ENCODE assay signal across 25 cellular contexts in the genomic region with DNA sequence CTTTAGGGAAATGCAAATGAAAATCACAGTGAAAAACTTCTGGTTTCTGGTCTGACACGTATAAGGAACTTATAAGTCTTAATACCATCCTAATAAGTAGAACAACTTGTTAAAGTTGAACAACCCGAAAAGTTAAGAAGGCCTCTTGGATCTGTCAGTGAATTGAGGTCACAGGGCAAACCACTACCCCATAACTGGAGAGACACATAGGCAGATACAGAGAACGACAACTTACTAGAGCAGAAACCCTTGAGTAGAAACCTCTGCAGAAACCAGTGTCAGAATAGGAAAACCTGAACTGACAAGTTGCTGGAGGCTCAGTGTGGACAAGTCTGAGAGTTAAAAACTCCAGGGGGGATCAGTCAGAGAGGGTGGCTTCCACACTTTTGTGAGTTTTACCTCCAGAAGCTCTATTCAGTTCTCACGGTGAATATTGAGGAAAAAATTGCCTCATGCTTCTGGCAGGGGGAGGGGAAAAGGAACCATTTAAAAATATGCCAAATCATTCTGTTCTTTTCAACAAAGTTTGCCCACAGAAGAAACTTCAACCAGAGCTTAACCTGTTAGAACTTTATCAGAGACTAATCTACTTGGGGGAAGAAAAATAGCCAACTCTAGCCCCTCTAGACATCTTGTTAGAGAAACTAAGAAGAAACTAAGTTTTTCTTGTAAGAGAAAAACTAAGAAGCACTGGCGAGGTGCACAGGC.
DNase-seq lines count a peak whose midpoint lies in the region; ATAC-seq, FAIRE-seq and TF ChIP-seq lines count a peak whose summit lies in the region.
"Had no signal": no experiment of that assay in that cellular context is flagged by ENCODE, and none has a peak within 500 bp of the region (broad histone marks: within the 10 kb centered on the region; RNA-seq: fewer than 3 reads in every experiment).

No MANE protein-coding gene starts in this region.

- no peak for TF ChIP-seq POLR2A in K562 (conservative IDR thresholded peaks at IDR 0.05)

- peak overlapping the region; percentile 21; the same call in 1 of the 2 replicates for H2AFZ ChIP-seq in DND-41 (ENCODE audit: low read depth, low read length)
- peak overlapping the region; percentile 66 for H2AFZ ChIP-seq in K562 (ENCODE audit: low read depth, low read length)

- peak overlapping the region; percentile 81 for H3K27ac ChIP-seq in DND-41 (ENCODE audit: low read length)
- no peak overlapping the region for H3K27ac ChIP-seq in HEK293 (ENCODE audit: extremely low read depth, low read depth, low read length)
- H3K27ac ChIP-seq in K562 (ENCODE audit: extremely low read depth, low read depth, low read length) = peak overlapping the region; percentile 37; the same call in 1 of the 3 replicates
- H3K27ac ChIP-seq: BLaER1 treated with 17β-estradiol and CSF1 and Interleukin-3, amounts not matched to agents 10 nM and 100 nM; HL-60 had no signal

- no peak overlapping the region for H3K4me3 ChIP-seq in DND-41 (ENCODE audit: low read depth in 1 of 2, low read length in 2 of 2)
- no peak overlapping the region for H3K4me3 ChIP-seq in HEK293 (ENCODE audit: low read depth, low read length)
- H3K4me3 ChIP-seq in K562 = no peak overlapping the region
- H3K4me3 ChIP-seq: BLaER1 treated with 17β-estradiol and CSF1 and Interleukin-3, amounts not matched to agents 10 nM and 100 nM; GM12878 had no signal

- TF ChIP-seq CTCF in DND-41 (IDR thresholded peaks at IDR 0.05; ENCODE audit: borderline replicate concordance, extremely low read depth, low read length, poor library complexity, severe bottlenecking) = no peak
- TF ChIP-seq CTCF in HEK293 (tag by site-specific recombination; IDR thresholded peaks at IDR 0.05) = no peak
- no peak for TF ChIP-seq CTCF in K562 (IDR thresholded peaks at IDR 0.05 in 2 of 3, conservative IDR thresholded peaks at IDR 0.05 in 1 of 3; ENCODE audit: insufficient read depth in 2 of 3, low read depth in 1 of 3, low read length in 3 of 3)

- H3K4me3 Mint-ChIP-seq in activated CD4-positive, alpha-beta memory T cell treated with anti-CD3 and anti-CD28 coated beads for 36 hours = no peak overlapping the region
- H3K4me3 Mint-ChIP-seq: CD8-positive, alpha-beta memory T cell; HFFc6; IgD-negative memory B cell had no signal

- H4K20me1 ChIP-seq in DND-41 (ENCODE audit: insufficient read depth, low read length) (no peaks in the 10 kb centered on the region), K562 (replicated peaks; ENCODE audit: control insufficient read depth, insufficient read depth, low read length) (no peaks in the 10 kb centered on the region)
- H4K20me1 ChIP-seq: BLaER1 treated with 17β-estradiol and CSF1 and Interleukin-3, amounts not matched to agents 10 nM and 100 nM had no signal

- TF ChIP-seq RAD21 in K562 (CRISPR knock-in tag; conservative IDR thresholded peaks at IDR 0.05 in 1 of 2, IDR thresholded peaks at IDR 0.05 in 1 of 2) = no peak

- POLR2A ChIA-PET in HEK293 (lab: Yijun Ruan, JAX) (no interaction called here), K562 (lab: Yijun Ruan, JAX) (interaction anchor here (0.6 kb wide), 1 partner anchor 229 kb away, joined by 3 read pairs; no protein-coding TSS in a partner anchor)
- POLR2A ChIA-PET in activated CD4-positive, alpha-beta memory T cell treated with anti-CD3 and anti-CD28 coated beads for 36 hours (lab: Charles Lee) = no interaction called here

- H3K4me2 ChIP-seq in DND-41 (ENCODE audit: insufficient read depth, low read length) (no peak overlapping the region), K562 (ENCODE audit: insufficient read depth, low read length) (no peak overlapping the region)

- H3K4me1 ChIP-seq in DND-41 (ENCODE audit: insufficient read depth, low read length) = peaks cover 76% of the 10 kb centered on the region
- H3K4me1 ChIP-seq in HEK293 (ENCODE audit: control insufficient read depth, insufficient read depth, low read length) = no peaks in the 10 kb centered on the region
- no peaks in the 10 kb centered on the region; a peak in 1 of 5 replicates for H3K4me1 ChIP-seq in K562 (replicated peaks in 1 of 2; ENCODE audit: control insufficient read depth in 2 of 2, insufficient read depth in 2 of 2, low read length in 2 of 2)

- H3K9me3 ChIP-seq in DND-41 (ENCODE audit: insufficient read depth, low read length, severe bottlenecking) (no peaks in the 10 kb centered on the region), HEK293 (ENCODE audit: control insufficient read depth, insufficient read depth, low read depth, low read length) (no peaks in the 10 kb centered on the region), K562 (replicated peaks; ENCODE audit: control insufficient read depth, insufficient read depth, low read depth, low read length) (no peaks in the 10 kb centered on the region)

- peak overlapping the region; percentile 7; the same call in 1 of the 2 replicates for H3K9ac ChIP-seq in DND-41 (ENCODE audit: low read depth, low read length)
- H3K9ac ChIP-seq in K562 (ENCODE audit: insufficient read depth in 1 of 2, low read depth in 2 of 2, low read length in 2 of 2) = no peak overlapping the region
- H3K9ac ChIP-seq: BLaER1 treated with 17β-estradiol and CSF1 and Interleukin-3, amounts not matched to agents 10 nM and 100 nM had no signal

- ATAC-seq in DND-41 (ENCODE audit: insufficient read depth, low read depth) (peak; percentile 50), K562 (peak; percentile 55; the same call in 2 of the 3 replicates), HG02852 (IDR thresholded peaks at IDR 0.05; ENCODE audit: unreplicated experiment) (no peak), GM19467 (IDR thresholded peaks at IDR 0.05; ENCODE audit: unreplicated experiment) (no peak)
- ATAC-seq: GM12878, Right ventricle myocardium inferior had no signal

- peaks cover 1% of the 10 kb centered on the region for H3K36me3 Mint-ChIP-seq in activated CD4-positive, alpha-beta memory T cell treated with anti-CD3 and anti-CD28 coated beads for 36 hours
- H3K36me3 Mint-ChIP-seq: CD8-positive, alpha-beta memory T cell; IgD-negative memory B cell had no signal

- H3K9me3 Mint-ChIP-seq in activated CD4-positive, alpha-beta memory T cell treated with anti-CD3 and anti-CD28 coated beads for 36 hours = peaks cover 9% of the 10 kb centered on the region
- H3K9me3 Mint-ChIP-seq: HFFc6 had no signal

- H3K36me3 ChIP-seq in DND-41 (ENCODE audit: insufficient read depth, low read length) (no peaks in the 10 kb centered on the region), HEK293 (ENCODE audit: control insufficient read depth in 2 of 2, insufficient read depth in 1 of 2, low read length in 2 of 2) (no peaks in the 10 kb centered on the region), K562 (ENCODE audit: control insufficient read depth, insufficient read depth, low read length) (no peaks in the 10 kb centered on the region)
- H3K36me3 ChIP-seq: BLaER1 treated with 17β-estradiol and CSF1 and Interleukin-3, amounts not matched to agents 10 nM and 100 nM had no signal

- no peaks in the 10 kb centered on the region for H3K79me2 ChIP-seq in DND-41 (ENCODE audit: insufficient read depth, low read length)
- H3K79me2 ChIP-seq in K562 (ENCODE audit: control insufficient read depth, insufficient read depth, low read length) = no peaks in the 10 kb centered on the region

- CTCF ChIA-PET in HEK293 (lab: Yijun Ruan, JAX) (no interaction called here), K562 (lab: Yijun Ruan, JAX; ENCODE audit: low intra/inter-chr PET ratio) (no interaction called here)
- CTCF ChIA-PET in activated CD4-positive, alpha-beta memory T cell treated with anti-CD3 and anti-CD28 coated beads for 36 hours (lab: Charles Lee) = interaction anchor here (0.6 kb wide), 1 partner anchor 463 kb away, joined by 4 read pairs; no protein-coding TSS in a partner anchor

- H3K27me3 ChIP-seq in DND-41 (ENCODE audit: insufficient read depth, low read length, poor library complexity) (no peaks in the 10 kb centered on the region), K562 (ENCODE audit: control insufficient read depth in 2 of 2, insufficient read depth in 2 of 2, low read length in 2 of 2) (no peaks in the 10 kb centered on the region)
- H3K27me3 ChIP-seq: BLaER1 treated with 17β-estradiol and CSF1 and Interleukin-3, amounts not matched to agents 10 nM and 100 nM had no signal

- H3K9me1 ChIP-seq in K562 (ENCODE audit: control insufficient read depth, insufficient read depth, low read length) = no peaks in the 10 kb centered on the region

- H3K27me3 Mint-ChIP-seq in activated CD4-positive, alpha-beta memory T cell treated with anti-CD3 and anti-CD28 coated beads for 36 hours = peaks cover 3% of the 10 kb centered on the region
- H3K27me3 Mint-ChIP-seq: IgD-negative memory B cell had no signal

- H3K27ac Mint-ChIP-seq in activated CD4-positive, alpha-beta memory T cell treated with anti-CD3 and anti-CD28 coated beads for 36 hours = no peak overlapping the region
- H3K27ac Mint-ChIP-seq: CD8-positive, alpha-beta memory T cell; HFFc6; IgD-negative memory B cell had no signal

- no peak for TF ChIP-seq EP300 in K562 (IDR thresholded peaks at IDR 0.05; ENCODE audit: low read length)

- peak; percentile 42 for DNase-seq in DND-41
- peak in 1 of 4 experiments; percentile 7 for DNase-seq in K562 (ENCODE audit: extremely low read depth in 1 of 4, low spot score in 3 of 4)
- peak; percentile 5 for DNase-seq in left kidney (ENCODE audit: low read depth, low spot score)
- DNase-seq in activated CD4-positive, alpha-beta memory T cell treated with anti-CD3 and anti-CD28 coated beads for 36 hours = no peak
- DNase-seq in occipital lobe (lab: John Stamatoyannopoulos, UW) = no peak
- DNase-seq: CD8-positive, alpha-beta memory T cell; DMS79; HFFc6; NCI-H1417; NCI-H187 treated with DMSO at 0.1 percent for 48 hours; NCI-H2171; NCI-H446; NCI-H69 had no signal

- H3K4me1 Mint-ChIP-seq in activated CD4-positive, alpha-beta memory T cell treated with anti-CD3 and anti-CD28 coated beads for 36 hours (ENCODE audit: low read depth) = no peaks in the 10 kb centered on the region
- H3K4me1 Mint-ChIP-seq: CD8-positive, alpha-beta memory T cell; IgD-negative memory B cell had no signal

- BruUV-seq in K562 (replicated peaks; lab: Mats Ljungman, UMichigan) = no TSS peak

- FAIRE-seq in K562 (lab: Jason Lieb, UNC) = peak; percentile 71
- FAIRE-seq: A204.1, D721Med, GM12878, GM18507, HTR-8/SVneo had no signal

- WGBS in K562 (ENCODE audit: insufficient coverage, low coverage, missing lambda C conversion rate) = 7% methylated on average over 5 of the region's 5 CpGs

- intact Hi-C loops in K562 (cut with micrococcal nuclease) = no loop called here
- intact Hi-C loops in activated CD4-positive, alpha-beta memory T cell treated with anti-CD3 and anti-CD28 coated beads for 36 hours (cut with micrococcal nuclease) = no loop called here

- in situ Hi-C loops in K562 (cut with MboI) = no loop called here

TF ChIP-seq in HEK293, 187 proteins besides CTCF, POLR2A, EP300 and RAD21 (continues in another document):
- no peak for TF ChIP-seq ZNF837 (tag by site-specific recombination; IDR thresholded peaks at IDR 0.05)
- no peak for TF ChIP-seq ZNF510 (tag by site-specific recombination; IDR thresholded peaks at IDR 0.05; ENCODE audit: insufficient replicate concordance)
- TF ChIP-seq ZNF521 (tag by site-specific recombination; IDR thresholded peaks at IDR 0.05) = no peak

TF ChIP-seq in K562, 482 proteins besides CTCF, POLR2A, EP300 and RAD21 (continues in another document):
- TF ChIP-seq PHF20 (IDR thresholded peaks at IDR 0.05; ENCODE audit: partially characterized antibody) (no peak), NFE2 (IDR thresholded peaks at IDR 0.05; ENCODE audit: low read depth) (peak; percentile 71; the same call in 1 of the 2 replicates), MEIS2 (IDR thresholded peaks at IDR 0.05; ENCODE audit: partially characterized antibody) (peak; percentile 4)

Comparison
In these comparisons a context has a peak if more than half of its experiments do, and no peak if none do; other contexts are left out.
1. ATAC-seq: peak in DND-41 (single experiment) and K562 (single experiment); none in HG02852 (single experiment) and GM19467 (single experiment).
2. DNase-seq: peak in DND-41 (single experiment) and left kidney (single experiment); none in activated CD4-positive, alpha-beta memory T cell treated with anti-CD3 and anti-CD28 coated beads for 36 hours (single experiment) and occipital lobe (single experiment).